14 cellular contexts compared by ENCODE assay signal in the genomic region with DNA sequence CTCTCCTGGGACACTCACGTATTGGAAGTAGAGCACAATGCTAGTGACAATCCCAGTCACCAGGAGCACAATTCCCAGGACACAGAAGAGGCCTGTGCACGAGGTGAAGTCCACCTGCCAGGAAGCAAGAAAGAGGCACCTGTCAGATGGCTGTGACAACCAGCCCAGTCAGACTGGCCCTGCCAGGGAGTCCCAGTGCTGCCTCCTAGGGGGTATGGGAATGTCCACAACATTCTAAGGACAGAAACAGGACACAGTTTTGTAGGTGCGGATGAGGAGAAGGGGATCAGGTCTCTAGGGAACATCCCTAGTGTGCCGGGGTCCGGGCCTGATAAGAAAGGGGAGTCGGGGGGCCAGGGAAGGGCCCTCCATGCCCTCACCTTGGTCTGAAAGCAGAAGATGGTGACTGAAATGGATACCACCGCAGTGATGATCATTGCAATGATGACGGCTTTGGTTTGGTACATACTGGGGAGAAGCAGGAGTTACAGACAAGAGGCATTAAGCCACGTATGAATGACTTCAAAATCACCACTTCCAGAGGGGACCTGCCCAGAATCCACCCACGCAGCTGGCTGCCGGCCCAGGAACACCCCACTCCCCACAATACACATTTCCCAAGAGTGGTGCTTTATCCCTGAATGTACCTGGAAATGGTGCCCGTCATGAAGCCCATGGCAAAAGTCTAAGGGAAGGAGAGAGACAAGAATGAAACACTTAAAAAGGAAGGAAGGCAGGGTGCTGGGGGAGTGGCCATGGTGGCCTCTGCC. TPM values are rescaled to one million over a fixed set of nuclear protein-coding genes. Genes with fewer than 3 reads are reported as not detected.
A peak's percentile ranks its signal among the peaks of the same experiment; 100 is the strongest.
DNase-seq lines count a peak whose midpoint lies in the region; ATAC-seq and TF ChIP-seq lines count a peak whose summit lies in the region.
"Had no signal": no experiment of that assay in that cellular context is flagged by ENCODE, and none has a peak within 500 bp of the region (broad histone marks: within the 10 kb centered on the region; RNA-seq: fewer than 3 reads in every experiment).

No MANE protein-coding gene starts in this region.

- intact Hi-C loops in PC-3 (cut with micrococcal nuclease): no loop called here
- intact Hi-C loops in gastrocnemius medialis (cut with DNase I; ENCODE audit: low total_unique reads): loop anchor here (10.0 kb wide), 1 partner anchor 1862 kb away; a partner anchor contains a TSS
- intact Hi-C loops in head of caudate nucleus (cut with DNase I): no loop called here

- ATAC-seq in PC-3: no peak
- no peak for ATAC-seq in effector memory CD8-positive, alpha-beta T cell (replicated peaks)
- no peak for ATAC-seq in gastrocnemius medialis
- no peak for ATAC-seq in HG02852 (IDR thresholded peaks at IDR 0.05; ENCODE audit: unreplicated experiment)

- peaks cover 29 to 34% of the 10 kb centered on the region in 2 donors for H3K4me1 Mint-ChIP-seq in effector memory CD8-positive, alpha-beta T cell (ENCODE audit: low read depth in 2 of 2)

- H3K4me1 ChIP-seq in PC-3 (ENCODE audit: insufficient read depth, low read length) (peaks cover 20% of the 10 kb centered on the region), gastrocnemius medialis (peaks cover 26 to 30% of the 10 kb centered on the region in 2 donors)

- peaks cover 5% of the 10 kb centered on the region; the same call in 1 of the 2 replicates for H3K79me2 ChIP-seq in PC-3 (ENCODE audit: low read length)

- H3K4me2 ChIP-seq in PC-3 (ENCODE audit: low read length): no peak overlapping the region
- H3K4me2 ChIP-seq: KMS-11 had no signal

- CTCF ChIA-PET in PC-3 (lab: Charles Lee): no interaction called here

- no peak for TF ChIP-seq POLR2A in gastrocnemius medialis (IDR thresholded peaks at IDR 0.05)

- in situ Hi-C loops in gastrocnemius medialis (cut with MboI; ENCODE audit: low sequenced_read_pairs in 4 of 4): loop anchor here in 3 of 4 donors (10.0 to 25.0 kb wide), 3 partner anchors 118 to 385 kb away; a partner anchor contains a TSS

- H3K9me3 ChIP-seq in PC-3 (ENCODE audit: low read length) (no peaks in the 10 kb centered on the region), gastrocnemius medialis (no peaks in the 10 kb centered on the region)
- H3K9me3 ChIP-seq: ovary, tibial nerve had no signal

- no peak overlapping the region for H3K9ac ChIP-seq in PC-3 (ENCODE audit: low read length)
- H3K9ac ChIP-seq: KMS-11 had no signal

- no TSS peak for BruUV-seq in PC-3 (replicated peaks; lab: Mats Ljungman, UMichigan)

- H3K27me3 Mint-ChIP-seq in effector memory CD8-positive, alpha-beta T cell: no peaks in the 10 kb centered on the region

- no peaks in the 10 kb centered on the region for H3F3A ChIP-seq in PC-3 (ENCODE audit: low read length, unreplicated experiment)

- H3K27ac Mint-ChIP-seq in effector memory CD8-positive, alpha-beta T cell: peak overlapping the region; percentile 29 to 33

- H3K4me3 ChIP-seq in PC-3 (ENCODE audit: low read length) (no peak overlapping the region), gastrocnemius medialis (no peak overlapping the region)
- H3K4me3 ChIP-seq: ovary, tibial nerve had no signal

- TF ChIP-seq CTCF in PC-3 (conservative IDR thresholded peaks at IDR 0.05; ENCODE audit: low read depth, low read length) (peak; percentile 54), gastrocnemius medialis (IDR thresholded peaks at IDR 0.05 in 4 of 5, conservative IDR thresholded peaks at IDR 0.05 in 1 of 5) (peak in 2 of 5 experiments; percentile 12 to 18)

- H4K20me1 ChIP-seq in PC-3 (ENCODE audit: low read length): no peaks in the 10 kb centered on the region

- no peaks in the 10 kb centered on the region for H3K27me3 ChIP-seq in PC-3 (ENCODE audit: low read length)
- H3K27me3 ChIP-seq in gastrocnemius medialis: no peaks in the 10 kb centered on the region
- H3K27me3 ChIP-seq: ovary, tibial nerve had no signal

- peaks cover 71% of the 10 kb centered on the region for H3K36me3 Mint-ChIP-seq in effector memory CD8-positive, alpha-beta T cell (ENCODE audit: insufficient read depth)

- POLR2A ChIA-PET in PC-3 (lab: Charles Lee; ENCODE audit: unreplicated experiment): no interaction called here

- H3K36me3 ChIP-seq in PC-3 (ENCODE audit: low read depth, low read length) (peaks cover 32% of the 10 kb centered on the region; the same call in 1 of the 2 replicates), gastrocnemius medialis (peaks cover 0 to 84% of the 10 kb centered on the region in 2 donors)
- H3K36me3 ChIP-seq: ovary had no signal

- H2AFZ ChIP-seq in PC-3 (ENCODE audit: low read length): no peak overlapping the region

- no peaks in the 10 kb centered on the region for H3K9me2 ChIP-seq in PC-3 (replicated peaks; ENCODE audit: low read length)

- DNase-seq in DMS53 (lab: John Stamatoyannopoulos, UW) (peak; percentile 50), DMS53 treated with DMSO at 0.1 percent for 48 hours (lab: John Stamatoyannopoulos, UW; ENCODE audit: unreplicated experiment) (no peak), PC-3 (peak; percentile 38), gastrocnemius medialis (no peak), head of caudate nucleus (no peak), cerebellum (ENCODE audit: low spot score) (no peak)
- DNase-seq in effector memory CD8-positive, alpha-beta T cell: no peak
- DNase-seq: NCI-H345; ovary; stimulated activated CD4-positive, alpha-beta T cell treated with anti-CD3 and anti-CD28 coated beads, Interleukin-4, amount 100 ng/mL, for 1 hour had no signal

- H3K27ac ChIP-seq in PC-3 (ENCODE audit: low read length) (no peak overlapping the region), gastrocnemius medialis (peak overlapping the region; percentile 38 to 90 (median 58))
- H3K27ac ChIP-seq: KMS-11, ovary had no signal

- H3K4me3 Mint-ChIP-seq in effector memory CD8-positive, alpha-beta T cell: no peak overlapping the region

- H3K9me3 Mint-ChIP-seq in effector memory CD8-positive, alpha-beta T cell: no peaks in the 10 kb centered on the region

RNA-seq across cellular contexts. Expression of a gene that starts 6.9 kb away (rescaled TPM):
- total RNA-seq in PC-3 (2014; rRNA removed): 95.5 and 97.7 TPM in 2 replicates
- total RNA-seq in gastrocnemius medialis: 10 to 100 TPM; 20.1 to 35.8 (median 31.9) TPM
- 12.2 TPM for total RNA-seq in cerebellum

RNA-seq across cellular contexts. Expression of a gene that starts 7.2 kb away (rescaled TPM):
- 272 and 312 TPM in 2 replicates for total RNA-seq in PC-3 (2014; rRNA removed)
- 100 to 1,000 TPM in 1 of 4 donors, 10 to 100 TPM in 3; 87.1 to 134 (median 96.0) TPM for total RNA-seq in gastrocnemius medialis
- total RNA-seq in cerebellum: 52.1 TPM

RNA-seq across cellular contexts. Expression of a gene that starts 15.1 kb away (rescaled TPM):
- total RNA-seq in PC-3 (2014; rRNA removed) (42.8 and 45.0 TPM in 2 replicates), gastrocnemius medialis (100 to 1,000 TPM; 142 to 296 (median 215) TPM), cerebellum (10.7 TPM)

RNA-seq across cellular contexts. Expression of a gene that starts 16.4 kb away (rescaled TPM):
- total RNA-seq in PC-3 (2014; rRNA removed): 0.18 TPM in 1 of 2 replicates, not detected in the other
- under 1 TPM in 1 of 4 donors, not detected in 3; 0.93 TPM for total RNA-seq in gastrocnemius medialis
- 0.18 TPM for total RNA-seq in cerebellum
- total RNA-seq: A172 had no signal

Comparison
In these comparisons a context has a peak if more than half of its experiments do, and no peak if none do; other contexts are left out.
1. DNase-seq: peak in DMS53 (single experiment) and PC-3 (single experiment); none in DMS53 treated with DMSO at 0.1 percent for 48 hours (single experiment), effector memory CD8-positive, alpha-beta T cell (0 of 3), gastrocnemius medialis (0 of 2), head of caudate nucleus (0 of 42) and cerebellum (single experiment).